ENCODE assay signal across 9 cellular contexts in genomic region chr2:177254433-177255226, GRCh38. TPM values are rescaled to one million over a fixed set of nuclear protein-coding genes. Genes with fewer than 3 reads are reported as not detected.
DNase-seq lines count a peak whose midpoint lies in the region; ATAC-seq, FAIRE-seq and TF ChIP-seq lines count a peak whose summit lies in the region.
"Had no signal": no experiment of that assay in that cellular context is flagged by ENCODE, and none has a peak within 500 bp of the region (broad histone marks: within the 10 kb centered on the region; RNA-seq: fewer than 3 reads in every experiment).

No MANE protein-coding gene starts in this region.

- no peak for FAIRE-seq in RCC 7860 (lab: Jason Lieb, UNC)

- no peaks in the 10 kb centered on the region for H3K27me3 ChIP-seq in GM06990 (replicated peaks; ENCODE audit: control insufficient read depth, insufficient read depth, low read length)

- H3K36me3 ChIP-seq in GM06990 (ENCODE audit: control insufficient read depth, insufficient read depth, low read length) = peaks cover 2% of the 10 kb centered on the region

- no peak overlapping the region for H3K4me3 ChIP-seq in GM06990 (replicated peaks; ENCODE audit: low read depth, low read length)
- H3K4me3 ChIP-seq: skin epidermis had no signal

- TF ChIP-seq CTCF in GM06990 (IDR thresholded peaks at IDR 0.05; ENCODE audit: insufficient read depth, low read length, poor library complexity, severe bottlenecking) = peak; percentile 41

- DNase-seq in GM06990 (ENCODE audit: extremely low read depth, insufficient read length) (no peak), NCI-H774 (lab: John Stamatoyannopoulos, UW) (peak; percentile 9), dermis blood vessel endothelial cell (peak; percentile 87), mucosa of gallbladder (ENCODE audit: low spot score) (peak; percentile 36), RCC 7860 (ENCODE audit: low spot score) (no peak)
- DNase-seq in activated CD8-positive, alpha-beta memory T cell treated with anti-CD3 and anti-CD28 coated beads, Interleukin-2, amount 50 U/mL, for 4 hours = no peak

- no peak for ATAC-seq in GM18520 (IDR thresholded peaks at IDR 0.05; ENCODE audit: unreplicated experiment)
- no peak for ATAC-seq in GM21825 (IDR thresholded peaks at IDR 0.05; ENCODE audit: unreplicated experiment)

RNA-seq across cellular contexts. Expression of gene NFE2L2, which starts 9.9 kb away (rescaled TPM):
- total RNA-seq in dermis blood vessel endothelial cell (57.9 and 69.9 TPM in 2 replicates), mucosa of gallbladder (102 TPM)

RNA-seq across cellular contexts. Expression of gene HNRNPA3, which starts 42.0 kb away (rescaled TPM):
- total RNA-seq in dermis blood vessel endothelial cell (40.7 and 83.4 TPM in 2 replicates), mucosa of gallbladder (128 TPM)

Comparison
In these comparisons a context has a peak if more than half of its experiments do, and no peak if none do; other contexts are left out.
1. DNase-seq: peak in NCI-H774 (single experiment), dermis blood vessel endothelial cell (single experiment) and mucosa of gallbladder (single experiment); none in GM06990 (single experiment), activated CD8-positive, alpha-beta memory T cell treated with anti-CD3 and anti-CD28 coated beads, Interleukin-2, amount 50 U/mL, for 4 hours (single experiment) and RCC 7860 (single experiment).